1 cellular context compared by ENCODE assay signal in genomic region chr20:373171-373890, GRCh38.
TF ChIP-seq lines count a peak whose summit lies in the region.

No MANE protein-coding gene starts in this region.

TF ChIP-seq in HepG2, 621 proteins besides CTCF, POLR2A, EP300 and RAD21 (continued from another document and continues in another):
- TF ChIP-seq THRA (CRISPR knock-in tag; IDR thresholded peaks at IDR 0.05; ENCODE audit: borderline replicate concordance), result no peak
- no peak for TF ChIP-seq ZNF414 (CRISPR knock-in tag; IDR thresholded peaks at IDR 0.05)
- peak; percentile 38; the same call in 1 of the 2 replicates for TF ChIP-seq SAP130 (CRISPR knock-in tag; IDR thresholded peaks at IDR 0.05; ENCODE audit: low read depth)
- TF ChIP-seq MED1 (CRISPR knock-in tag; IDR thresholded peaks at IDR 0.05), result peak; percentile 55
- 0 out of 2 replicates have a peak, but pooled peaks have one; percentile 41 for TF ChIP-seq HOXA3 (CRISPR knock-in tag; IDR thresholded peaks at IDR 0.05)
- TF ChIP-seq SNAPC5 (CRISPR knock-in tag; IDR thresholded peaks at IDR 0.05; ENCODE audit: borderline replicate concordance), result 0 out of 2 replicates have a peak, but pooled peaks have one; percentile 38
- TF ChIP-seq ISX (CRISPR knock-in tag; conservative IDR thresholded peaks at IDR 0.05), result no peak
- TF ChIP-seq ATF4 (CRISPR knock-in tag; IDR thresholded peaks at IDR 0.05), result peak in 1 of 2 experiments; percentile 79; a peak in 2 of 4 replicates
- TF ChIP-seq SP140L (CRISPR knock-in tag; IDR thresholded peaks at IDR 0.05; ENCODE audit: borderline replicate concordance), result no peak
- no peak for TF ChIP-seq TCF7L2 (IDR thresholded peaks at IDR 0.05; ENCODE audit: low read depth, low read length)
- no peak for TF ChIP-seq ZFP62 (CRISPR knock-in tag; IDR thresholded peaks at IDR 0.05)
- TF ChIP-seq POGZ (CRISPR knock-in tag; IDR thresholded peaks at IDR 0.05), result peak; percentile 26; the same call in 1 of the 2 replicates
- no peak for TF ChIP-seq SP2 (CRISPR knock-in tag; IDR thresholded peaks at IDR 0.05)
- peak; percentile 37; the same call in 1 of the 2 replicates for TF ChIP-seq NR2C2 (CRISPR knock-in tag; IDR thresholded peaks at IDR 0.05; ENCODE audit: borderline replicate concordance)
- peak; percentile 98 for TF ChIP-seq ZBTB33 (CRISPR knock-in tag; IDR thresholded peaks at IDR 0.05)
- TF ChIP-seq TEAD2 (CRISPR knock-in tag; IDR thresholded peaks at IDR 0.05), result no peak
- no peak for TF ChIP-seq DMTF1 (CRISPR knock-in tag; IDR thresholded peaks at IDR 0.05)
- TF ChIP-seq GATAD1 (CRISPR knock-in tag; IDR thresholded peaks at IDR 0.05), result peak; percentile 13; the same call in 1 of the 2 replicates
- TF ChIP-seq E2F2 (CRISPR knock-in tag; IDR thresholded peaks at IDR 0.05; ENCODE audit: borderline replicate concordance), result no peak
- TF ChIP-seq BCL6 (CRISPR knock-in tag; IDR thresholded peaks at IDR 0.05), result peak; percentile 44; the same call in 1 of the 2 replicates
- no peak for TF ChIP-seq ELK4 (CRISPR knock-in tag; IDR thresholded peaks at IDR 0.05; ENCODE audit: borderline replicate concordance)
- TF ChIP-seq ZFX (CRISPR knock-in tag; IDR thresholded peaks at IDR 0.05; ENCODE audit: low read depth), result peak; percentile 24; the same call in 1 of the 2 replicates
- TF ChIP-seq ZNF296 (CRISPR knock-in tag; conservative IDR thresholded peaks at IDR 0.05), result peak; percentile 76; the same call in 1 of the 2 replicates
- TF ChIP-seq ZNF251 (CRISPR knock-in tag; IDR thresholded peaks at IDR 0.05), result no peak
- TF ChIP-seq RARA (CRISPR knock-in tag; IDR thresholded peaks at IDR 0.05), result peak; percentile 89
- TF ChIP-seq SRY (CRISPR knock-in tag; IDR thresholded peaks at IDR 0.05), result 0 out of 2 replicates have a peak, but pooled peaks have one; percentile 26
- 0 out of 2 replicates have a peak, but pooled peaks have one; percentile 12 for TF ChIP-seq THAP11 (CRISPR knock-in tag; IDR thresholded peaks at IDR 0.05)
- peak; percentile 9 for TF ChIP-seq RBM39 (IDR thresholded peaks at IDR 0.05; ENCODE audit: low read depth, low read length, poor library complexity, severe bottlenecking)
- peak; percentile 65; the same call in 1 of the 2 replicates for TF ChIP-seq ZNF12 (CRISPR knock-in tag; IDR thresholded peaks at IDR 0.05)
- no peak for TF ChIP-seq ZNF572 (CRISPR knock-in tag; IDR thresholded peaks at IDR 0.05)
- no peak for TF ChIP-seq HNRNPLL (IDR thresholded peaks at IDR 0.05; ENCODE audit: low read depth, low read length, poor library complexity, severe bottlenecking)
- TF ChIP-seq NFIB (CRISPR knock-in tag; IDR thresholded peaks at IDR 0.05; ENCODE audit: borderline replicate concordance), result no peak
- no peak for TF ChIP-seq CCDC6 (CRISPR knock-in tag; IDR thresholded peaks at IDR 0.05)
- no peak for TF ChIP-seq SP1 (IDR thresholded peaks at IDR 0.05)
- TF ChIP-seq SP1 (CRISPR knock-in tag; IDR thresholded peaks at IDR 0.05), result no peak
- no peak for TF ChIP-seq PLSCR1 (CRISPR knock-in tag; IDR thresholded peaks at IDR 0.05; ENCODE audit: borderline replicate concordance)
- TF ChIP-seq ZNF737 (CRISPR knock-in tag; IDR thresholded peaks at IDR 0.05; ENCODE audit: borderline replicate concordance), result 0 out of 2 replicates have a peak, but pooled peaks have one; percentile 29
- TF ChIP-seq MNT (IDR thresholded peaks at IDR 0.05), result no peak
- 0 out of 2 replicates have a peak, but pooled peaks have one; percentile 11 for TF ChIP-seq GFI1 (CRISPR knock-in tag; IDR thresholded peaks at IDR 0.05; ENCODE audit: borderline replicate concordance)
- peak; percentile 64; the same call in 1 of the 2 replicates for TF ChIP-seq DNMT3B (CRISPR knock-in tag; conservative IDR thresholded peaks at IDR 0.05)
- 0 out of 2 replicates have a peak, but pooled peaks have one; percentile 19 for TF ChIP-seq MYNN (CRISPR knock-in tag; IDR thresholded peaks at IDR 0.05; ENCODE audit: low read depth)
- 0 out of 2 replicates have a peak, but pooled peaks have one; percentile 30 for TF ChIP-seq ZNF770 (CRISPR knock-in tag; IDR thresholded peaks at IDR 0.05)
- no peak for TF ChIP-seq ZBTB1 (CRISPR knock-in tag; IDR thresholded peaks at IDR 0.05; ENCODE audit: borderline replicate concordance)
- no peak for TF ChIP-seq ZNF883 (CRISPR knock-in tag; IDR thresholded peaks at IDR 0.05; ENCODE audit: not compliant biosample characterization)
- TF ChIP-seq BRCA1 (CRISPR knock-in tag; IDR thresholded peaks at IDR 0.05), result no peak
- 0 out of 2 replicates have a peak, but pooled peaks have one; percentile 6 for TF ChIP-seq MYC (CRISPR knock-in tag; IDR thresholded peaks at IDR 0.05; ENCODE audit: borderline replicate concordance)
- no peak for TF ChIP-seq GLMP (CRISPR knock-in tag; IDR thresholded peaks at IDR 0.05; ENCODE audit: borderline replicate concordance)
- TF ChIP-seq ZNF234 (CRISPR knock-in tag; conservative IDR thresholded peaks at IDR 0.05), result no peak
